Comparison of ENCODE assay signal across 1 cellular context in the genomic region with DNA sequence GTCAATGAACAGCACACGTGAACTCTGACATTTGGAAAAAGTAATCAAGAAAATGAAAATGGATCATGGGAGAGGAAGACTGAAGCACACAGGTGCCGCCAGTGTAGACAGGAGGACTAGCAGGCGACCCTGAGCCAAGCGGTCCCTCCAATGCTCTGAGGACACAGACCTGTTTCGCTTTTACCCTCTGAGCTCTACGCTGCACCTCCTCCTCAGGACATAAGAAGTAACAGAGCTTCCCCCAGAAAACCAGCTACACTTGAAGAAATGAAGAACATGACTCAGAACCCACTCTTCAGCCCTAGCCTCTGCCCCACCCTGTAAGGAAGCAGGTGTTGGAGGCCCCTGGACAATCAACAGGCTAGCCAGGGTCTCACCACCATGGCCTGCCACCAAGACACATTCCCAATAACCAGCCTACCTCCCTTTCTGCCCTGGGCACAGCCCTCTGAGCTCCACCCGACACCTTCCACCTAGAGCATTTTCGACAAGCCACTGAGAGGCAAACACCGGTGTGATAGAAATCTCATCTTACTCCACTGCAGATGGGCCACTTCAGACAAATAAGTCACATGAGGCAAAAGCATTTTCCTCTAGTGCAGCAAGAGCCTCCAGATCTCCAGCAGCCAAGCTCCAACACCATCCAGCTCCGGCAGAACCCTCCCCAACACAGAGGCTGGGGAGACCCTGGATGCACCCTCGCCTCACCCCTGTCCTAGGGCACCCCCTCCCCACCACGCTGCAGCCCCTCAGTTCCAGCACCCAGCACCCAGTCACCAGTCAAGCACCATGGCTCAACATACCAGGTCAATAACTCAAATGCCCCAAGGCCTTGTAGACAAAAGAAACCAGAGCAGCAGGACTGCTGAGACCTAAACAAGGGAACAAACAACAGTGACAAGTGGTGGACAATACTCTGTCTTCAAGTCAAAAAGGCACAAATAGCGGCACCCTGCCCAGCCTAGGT.
TF ChIP-seq lines count a peak whose summit lies in the region.

No MANE protein-coding gene starts in this region.

TF ChIP-seq in GM12878, 131 proteins besides CTCF, POLR2A, EP300 and RAD21:
- TF ChIP-seq, protein P1, sequence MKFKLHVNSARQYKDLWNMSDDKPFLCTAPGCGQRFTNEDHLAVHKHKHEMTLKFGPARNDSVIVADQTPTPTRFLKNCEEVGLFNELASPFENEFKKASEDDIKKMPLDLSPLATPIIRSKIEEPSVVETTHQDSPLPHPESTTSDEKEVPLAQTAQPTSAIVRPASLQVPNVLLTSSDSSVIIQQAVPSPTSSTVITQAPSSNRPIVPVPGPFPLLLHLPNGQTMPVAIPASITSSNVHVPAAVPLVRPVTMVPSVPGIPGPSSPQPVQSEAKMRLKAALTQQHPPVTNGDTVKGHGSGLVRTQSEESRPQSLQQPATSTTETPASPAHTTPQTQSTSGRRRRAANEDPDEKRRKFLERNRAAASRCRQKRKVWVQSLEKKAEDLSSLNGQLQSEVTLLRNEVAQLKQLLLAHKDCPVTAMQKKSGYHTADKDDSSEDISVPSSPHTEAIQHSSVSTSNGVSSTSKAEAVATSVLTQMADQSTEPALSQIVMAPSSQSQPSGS (IDR thresholded peaks at IDR 0.05; ENCODE audit: low read length) = 0 out of 2 replicates have a peak, but pooled peaks have one; percentile 10
- 0 out of 2 replicates have a peak, but pooled peaks have one; percentile 29 for TF ChIP-seq TCF3 (IDR thresholded peaks at IDR 0.05; ENCODE audit: borderline replicate concordance, insufficient read depth, low read depth, low read length)
- 0 out of 2 replicates have a peak, but pooled peaks have one; percentile 77 for TF ChIP-seq CBX5 (IDR thresholded peaks at IDR 0.05; ENCODE audit: low read depth)
- no peak for TF ChIP-seq POLR2AphosphoS2 (IDR thresholded peaks at IDR 0.05; ENCODE audit: low read depth, low read length)
